Comparison of ENCODE assay signal across 22 cellular contexts in genomic region chr7:37186753-37187152, GRCh38.
DNase-seq lines count a peak whose midpoint lies in the region; ATAC-seq, FAIRE-seq and TF ChIP-seq lines count a peak whose summit lies in the region.
"Had no signal": no experiment of that assay in that cellular context is flagged by ENCODE, and none has a peak within 500 bp of the region (broad histone marks: within the 10 kb centered on the region; RNA-seq: fewer than 3 reads in every experiment).

No MANE protein-coding gene starts in this region.

- TF ChIP-seq POLR2A in HepG2 (IDR thresholded peaks at IDR 0.05; ENCODE audit: insufficient read depth in 1 of 2, low read depth in 2 of 2, low read length in 2 of 2) (no peak), right lobe of liver (IDR thresholded peaks at IDR 0.05) (no peak), erythroblast (IDR thresholded peaks at IDR 0.05; ENCODE audit: low read length) (no peak)

- CTCF ChIA-PET in HepG2 (lab: Yijun Ruan, JAX; ENCODE audit: low intra/inter-chr PET ratio, low total read pairs): no interaction called here
- CTCF ChIA-PET in naive thymus-derived CD4-positive, alpha-beta T cell (lab: Charles Lee): interaction anchor here (0.7 kb wide), 1 partner anchor 119 kb away, joined by 3 read pairs; no protein-coding TSS in a partner anchor

- no peak overlapping the region for H3K4me2 ChIP-seq in HepG2 (ENCODE audit: low read depth, low read length)

- TF ChIP-seq CTCF in HepG2 (CRISPR knock-in tag; IDR thresholded peaks at IDR 0.05) (no peak), right lobe of liver (IDR thresholded peaks at IDR 0.05) (no peak)

- H3K27ac Mint-ChIP-seq in activated T-helper 17 cell treated with anti-CD3 and anti-CD28 coated beads, Interleukin-2, amount 50 U/mL, for 72 hours: peak overlapping the region; percentile 78
- H3K27ac Mint-ChIP-seq in naive thymus-derived CD4-positive, alpha-beta T cell: peak overlapping the region in 6 of 9 donors; percentile 1 to 28 (median 4)
- H3K27ac Mint-ChIP-seq: B cell; CD8-positive, alpha-beta T cell had no signal

- H3K27ac ChIP-seq in HepG2 (ENCODE audit: extremely low read length, insufficient read depth, low read length) (no peak overlapping the region), right lobe of liver (no peak overlapping the region)
- no peak overlapping the region for H3K27ac ChIP-seq in naive thymus-derived CD4-positive, alpha-beta T cell (ENCODE audit: low read depth, low read length)

- H3K27me3 ChIP-seq in HepG2 (ENCODE audit: control insufficient read depth in 1 of 2, insufficient read depth in 2 of 2, low read length in 2 of 2) (no peaks in the 10 kb centered on the region), right lobe of liver (no peaks in the 10 kb centered on the region)
- H3K27me3 ChIP-seq in naive thymus-derived CD4-positive, alpha-beta T cell (ENCODE audit: control insufficient read depth in 2 of 2, insufficient read depth in 2 of 2, low read length in 2 of 2): no peaks in the 10 kb centered on the region

- no peaks in the 10 kb centered on the region for H3K27me3 Mint-ChIP-seq in activated T-cell treated with anti-CD3 and anti-CD28 coated beads, Interleukin-2, amount 50 U/mL, for 4 hours (ENCODE audit: low read depth)
- H3K27me3 Mint-ChIP-seq in activated T-helper 17 cell treated with anti-CD3 and anti-CD28 coated beads, Interleukin-2, amount 50 U/mL, for 72 hours: no peaks in the 10 kb centered on the region
- H3K27me3 Mint-ChIP-seq in naive thymus-derived CD4-positive, alpha-beta T cell: no peaks in the 10 kb centered on the region
- H3K27me3 Mint-ChIP-seq: B cell had no signal

- H2AFZ ChIP-seq in HepG2 (ENCODE audit: low read length): no peak overlapping the region

- peaks cover 10% of the 10 kb centered on the region for H3K4me1 Mint-ChIP-seq in activated T-cell treated with anti-CD3 and anti-CD28 coated beads, Interleukin-2, amount 50 U/mL, for 4 hours (ENCODE audit: low read depth)
- H3K4me1 Mint-ChIP-seq in activated T-helper 17 cell treated with anti-CD3 and anti-CD28 coated beads, Interleukin-2, amount 50 U/mL, for 72 hours: peaks cover 10% of the 10 kb centered on the region
- peaks cover 5 to 29% (median 20%) of the 10 kb centered on the region in 7 donors for H3K4me1 Mint-ChIP-seq in naive thymus-derived CD4-positive, alpha-beta T cell
- H3K4me1 Mint-ChIP-seq: B cell had no signal

- H3K36me3 Mint-ChIP-seq in activated T-cell treated with anti-CD3 and anti-CD28 coated beads, Interleukin-2, amount 50 U/mL, for 4 hours (ENCODE audit: insufficient read depth): peaks cover 17% of the 10 kb centered on the region
- peaks cover 47% of the 10 kb centered on the region for H3K36me3 Mint-ChIP-seq in activated T-helper 17 cell treated with anti-CD3 and anti-CD28 coated beads, Interleukin-2, amount 50 U/mL, for 72 hours (ENCODE audit: low read depth)
- H3K36me3 Mint-ChIP-seq in naive thymus-derived CD4-positive, alpha-beta T cell: peaks cover under 1 to 24% (median 5%) of the 10 kb centered on the region in 5 donors

- no peaks in the 10 kb centered on the region for H4K20me1 ChIP-seq in HepG2 (ENCODE audit: insufficient read depth, low read length)

- no TSS peak for BruUV-seq in HepG2 (replicated peaks; lab: Mats Ljungman, UMichigan)

- no peak for DNase-seq in activated T-cell treated with anti-CD3 and anti-CD28 coated beads, Interleukin-2, amount 50 U/mL, for 4 hours
- no peak for DNase-seq in activated T-cell treated with anti-CD3 and anti-CD28 coated beads, Interleukin-2, amount 50 U/mL, for 48 hours
- DNase-seq in HepG2 (ENCODE audit: low spot score): no peak
- no peak for DNase-seq in right lobe of liver
- no peak for DNase-seq in naive thymus-derived CD4-positive, alpha-beta T cell
- no peak for DNase-seq in posterior cingulate gyrus
- no peak for DNase-seq in erythroblast (lab: John Stamatoyannopoulos, UW)
- DNase-seq: C1 segment of cervical spinal cord; CD8-positive, alpha-beta T cell; COR-L47; DMS153; DMS79 treated with DMSO at 0.1 percent for 48 hours; EL had no signal

- no peaks in the 10 kb centered on the region for H3K9me3 ChIP-seq in HepG2 (ENCODE audit: low read length)
- H3K9me3 ChIP-seq in right lobe of liver: no peaks in the 10 kb centered on the region
- no peaks in the 10 kb centered on the region for H3K9me3 ChIP-seq in naive thymus-derived CD4-positive, alpha-beta T cell (ENCODE audit: control insufficient read depth in 2 of 3, low read length in 3 of 3)
- H3K9me3 ChIP-seq: HAP-1 had no signal

- intact Hi-C loops in HepG2 (cut with micrococcal nuclease; ENCODE audit: unreplicated experiment): no loop called here
- intact Hi-C loops in right lobe of liver (cut with DNase I): loop anchor here in 1 of 2 donors (10.0 kb wide), 1 partner anchor 212 kb away; no protein-coding TSS in a partner anchor
- intact Hi-C loops in naive thymus-derived CD4-positive, alpha-beta T cell (cut with micrococcal nuclease): no loop called here
- intact Hi-C loops in posterior cingulate gyrus (cut with DNase I): no loop called here

- H3K79me2 ChIP-seq in HepG2 (ENCODE audit: insufficient read depth, low read length): no peaks in the 10 kb centered on the region

- TF ChIP-seq EP300 in HepG2 (IDR thresholded peaks at IDR 0.05; ENCODE audit: low read depth in 2 of 2, low read length in 2 of 2) (no peak), HepG2 (CRISPR knock-in tag; IDR thresholded peaks at IDR 0.05; ENCODE audit: borderline replicate concordance) (no peak)

- no peak for TF ChIP-seq RAD21 in HepG2 (CRISPR knock-in tag; IDR thresholded peaks at IDR 0.05)

- H3K4me1 ChIP-seq in HepG2 (ENCODE audit: insufficient read depth, low read length) (peaks cover 28% of the 10 kb centered on the region), right lobe of liver (peaks cover 0 to 22% (median 2%) of the 10 kb centered on the region in 4 donors)
- H3K4me1 ChIP-seq in naive thymus-derived CD4-positive, alpha-beta T cell (ENCODE audit: control insufficient read depth in 2 of 2, insufficient read depth in 2 of 2, low read length in 2 of 2): peaks cover 0 to 6% of the 10 kb centered on the region in 2 donors
- H3K4me1 ChIP-seq: HAP-1 had no signal

- H3K36me3 ChIP-seq in HepG2 (replicated peaks in 1 of 2; ENCODE audit: control insufficient read depth in 1 of 2, insufficient read depth in 2 of 2, low read length in 2 of 2) (no peaks in the 10 kb centered on the region), right lobe of liver (no peaks in the 10 kb centered on the region)
- no peaks in the 10 kb centered on the region for H3K36me3 ChIP-seq in naive thymus-derived CD4-positive, alpha-beta T cell (ENCODE audit: control insufficient read depth in 2 of 3, insufficient read depth in 3 of 3, low read length in 3 of 3)
- H3K36me3 ChIP-seq: HAP-1 had no signal

- in situ Hi-C loops in HepG2 (cut with HindIII; ENCODE audit: extremely low pct_ligation_motif_present, low pct_unique_long_range_greater_than_20kb): loop anchor here (25.0 kb wide), 1 partner anchor 524 kb away; no protein-coding TSS in a partner anchor

- FAIRE-seq in HepG2 (lab: Jason Lieb, UNC): no peak
- FAIRE-seq: A204.1, D721Med, G401.6, GM12891, H1, HTR-8/SVneo had no signal

- no peaks in the 10 kb centered on the region for H3K9me3 Mint-ChIP-seq in activated T-cell treated with anti-CD3 and anti-CD28 coated beads, Interleukin-2, amount 50 U/mL, for 4 hours
- H3K9me3 Mint-ChIP-seq in activated T-helper 17 cell treated with anti-CD3 and anti-CD28 coated beads, Interleukin-2, amount 50 U/mL, for 72 hours: no peaks in the 10 kb centered on the region
- H3K9me3 Mint-ChIP-seq in naive thymus-derived CD4-positive, alpha-beta T cell: peaks cover 0 to 2% (median 0%) of the 10 kb centered on the region in 11 donors
- H3K9me3 Mint-ChIP-seq: CD8-positive, alpha-beta T cell had no signal

- no peak overlapping the region for H3K4me3 Mint-ChIP-seq in activated T-cell treated with anti-CD3 and anti-CD28 coated beads, Interleukin-2, amount 50 U/mL, for 4 hours
- H3K4me3 Mint-ChIP-seq in activated T-helper 17 cell treated with anti-CD3 and anti-CD28 coated beads, Interleukin-2, amount 50 U/mL, for 72 hours: no peak overlapping the region
- no peak overlapping the region for H3K4me3 Mint-ChIP-seq in naive thymus-derived CD4-positive, alpha-beta T cell
- H3K4me3 Mint-ChIP-seq: B cell; CD8-positive, alpha-beta T cell had no signal

- H3K9ac ChIP-seq in HepG2 (ENCODE audit: insufficient read depth, low read depth, low read length): no peak overlapping the region

- POLR2A ChIA-PET in HepG2 (lab: Yijun Ruan, JAX): interaction anchor here (0.9 kb wide), 1 partner anchor 216 kb away, joined by 3 read pairs; no protein-coding TSS in a partner anchor
- POLR2A ChIA-PET in naive thymus-derived CD4-positive, alpha-beta T cell (lab: Charles Lee): no interaction called here

- ATAC-seq in activated T-cell treated with anti-CD3 and anti-CD28 coated beads, Interleukin-2, amount 50 U/mL, for 4 hours: peak; percentile 61 to 76
- ATAC-seq in HepG2 (no peak), right lobe of liver (no peak)
- peak; percentile 60 for ATAC-seq in activated T-helper 17 cell treated with anti-CD3 and anti-CD28 coated beads, Interleukin-2, amount 50 U/mL, for 72 hours (replicated peaks)
- ATAC-seq in naive thymus-derived CD4-positive, alpha-beta T cell: no peak
- ATAC-seq: CD8-positive, alpha-beta T cell had no signal

- WGBS in HepG2 (ENCODE audit: low lambda C conversion rate): 92% methylated on average over 1 of the region's 1 CpG
- WGBS in right lobe of liver (ENCODE audit: insufficient coverage, low coverage, low lambda C conversion rate, missing lambda C conversion rate): 73% methylated on average over 1 of the region's 1 CpG

- no peak overlapping the region for H3K4me3 ChIP-seq in HepG2 (replicated peaks in 1 of 3; ENCODE audit: insufficient read depth in 1 of 3, low read depth in 2 of 3, low read length in 3 of 3)
- H3K4me3 ChIP-seq in right lobe of liver: no peak overlapping the region
- no peak overlapping the region for H3K4me3 ChIP-seq in naive thymus-derived CD4-positive, alpha-beta T cell (ENCODE audit: low read length)
- H3K4me3 ChIP-seq: HAP-1 had no signal

TF ChIP-seq in HepG2, 621 proteins besides CTCF, POLR2A, EP300 and RAD21:
- TF ChIP-seq ZNF12 (CRISPR knock-in tag; IDR thresholded peaks at IDR 0.05): 0 out of 2 replicates have a peak, but pooled peaks have one; percentile 18
- no peak for TF ChIP-seq CEBPB (IDR thresholded peaks at IDR 0.05; ENCODE audit: borderline replicate concordance, low read depth, low read length)
- peak; percentile 64; the same call in 1 of the 2 replicates for TF ChIP-seq ZNF652 (CRISPR knock-in tag; IDR thresholded peaks at IDR 0.05; ENCODE audit: borderline replicate concordance, low read depth)

Comparison
In these comparisons a context has a peak if more than half of its experiments do, and no peak if none do; other contexts are left out.
1. ATAC-seq: peak in activated T-cell treated with anti-CD3 and anti-CD28 coated beads, Interleukin-2, amount 50 U/mL, for 4 hours (2 of 2) and activated T-helper 17 cell treated with anti-CD3 and anti-CD28 coated beads, Interleukin-2, amount 50 U/mL, for 72 hours (single experiment); none in HepG2 (single experiment), right lobe of liver (0 of 4) and naive thymus-derived CD4-positive, alpha-beta T cell (single experiment).